In the genomic region with DNA sequence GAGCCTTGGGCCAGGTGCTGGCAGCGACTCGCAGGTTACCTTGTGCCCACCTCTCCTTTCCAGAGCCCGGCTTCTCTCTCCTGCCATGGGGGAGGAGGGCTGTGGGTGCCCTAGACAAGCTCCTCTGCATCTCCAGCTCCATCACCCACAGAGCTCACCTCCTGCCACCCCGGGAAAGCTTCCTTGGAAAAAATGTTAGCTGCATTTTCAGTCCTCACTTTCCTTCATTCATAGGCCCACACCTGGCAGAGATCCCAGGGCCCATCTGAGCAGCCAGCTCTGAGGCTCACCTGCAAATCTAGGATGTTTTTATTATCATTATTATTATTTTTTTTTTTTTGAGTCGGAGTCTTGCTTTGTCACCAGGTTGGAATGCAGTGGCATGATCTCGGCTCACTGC, we compare ENCODE assay signal across 30 cellular contexts. TPM values are rescaled to one million over a fixed set of nuclear protein-coding genes. Genes with fewer than 3 reads are reported as not detected.
"Had no signal": no experiment of that assay in that cellular context is flagged by ENCODE, and none has a peak within 500 bp of the region (broad histone marks: within the 10 kb centered on the region; RNA-seq: fewer than 3 reads in every experiment).

No MANE protein-coding gene starts in this region.

- H3K9me3 Mint-ChIP-seq: dendritic cell treated with granulocyte-macrophage colony-stimulating factor and Interleukin-4, amounts not matched to agents 40 ng/mL and 50 ng/mL, for 4 days; effector memory CD8-positive, alpha-beta T cell; mesothelial cell of epicardium had no signal

- H3K9me3 ChIP-seq: colonic mucosa, esophagus squamous epithelium, gastrocnemius medialis, heart left ventricle, left lung, lower lobe of right lung, mucosa of descending colon had no signal

- H3K4me2 ChIP-seq: hepatocyte had no signal

- H3K79me2 ChIP-seq: hepatocyte had no signal

- H3K4me1 Mint-ChIP-seq: endodermal cell, mesothelial cell of epicardium had no signal

- H2AFZ ChIP-seq: hepatocyte had no signal

- H3K27me3 ChIP-seq: colonic mucosa, hepatocyte had no signal

- H3K4me3 ChIP-seq: colonic mucosa, esophagus squamous epithelium, gastrocnemius medialis, heart left ventricle, hepatocyte, left lung, lower lobe of right lung, mucosa of descending colon had no signal

- H3K4me1 ChIP-seq: colonic mucosa, gastrocnemius medialis, left lung, lower lobe of right lung had no signal

- H3K27ac Mint-ChIP-seq: dendritic cell treated with granulocyte-macrophage colony-stimulating factor and Interleukin-4, amounts not matched to agents 40 ng/mL and 50 ng/mL, for 4 days; effector memory CD8-positive, alpha-beta T cell; endodermal cell; mesothelial cell of epicardium had no signal

- H3K36me3 Mint-ChIP-seq: mesothelial cell of epicardium had no signal

- H3K36me3 ChIP-seq: colonic mucosa, esophagus squamous epithelium, gastrocnemius medialis, heart left ventricle, left lung, lower lobe of right lung had no signal

- H3K4me3 Mint-ChIP-seq: dendritic cell treated with granulocyte-macrophage colony-stimulating factor and Interleukin-4, amounts not matched to agents 40 ng/mL and 50 ng/mL, for 4 days; effector memory CD8-positive, alpha-beta T cell; endodermal cell; mesothelial cell of epicardium had no signal

- DNase-seq: colonic mucosa; cortex of kidney; effector CD8-positive, alpha-beta T cell; effector memory CD8-positive, alpha-beta T cell; endodermal cell; erythroblast; esophagus squamous epithelium; foreskin fibroblast; foreskin melanocyte; gastrocnemius medialis; heart left ventricle; hypothalamus; left cardiac atrium; left ventricle myocardium superior; lower lobe of right lung; mesenchymal stem cell; mucosa of descending colon had no signal

- H3K27ac ChIP-seq: colonic mucosa, epithelial cell of prostate, esophagus squamous epithelium, gastrocnemius medialis, heart left ventricle, hepatocyte, left lung, lower lobe of right lung had no signal

- H3K27me3 Mint-ChIP-seq: effector memory CD8-positive, alpha-beta T cell had no signal

RNA-seq across cellular contexts. Expression of a gene that starts 36.8 kb away (rescaled TPM):
- total RNA-seq: colonic mucosa, esophagus mucosa, esophagus squamous epithelium, gastrocnemius medialis, left ventricle myocardium superior, lung microvascular endothelial cell, mesenteric fat pad, myocyte had no signal

RNA-seq across cellular contexts. Expression of a gene that starts 45.8 kb away (rescaled TPM):
- total RNA-seq: glomerular endothelial cell, hepatocyte, myocyte had no signal

RNA-seq across cellular contexts. Expression of a gene that starts 48.5 kb away (rescaled TPM):
- total RNA-seq: dermis microvascular lymphatic vessel endothelial cell, esophagus mucosa, esophagus squamous epithelium, gastrocnemius medialis, glomerular endothelial cell, heart left ventricle, kidney epithelial cell, left cardiac atrium, left lung, left ventricle myocardium superior, lower leg skin, lower lobe of right lung, lung microvascular endothelial cell, mesenteric fat pad, mesothelial cell of epicardium, myocyte had no signal

RNA-seq across cellular contexts. Expression of a gene that starts 60.0 kb away (rescaled TPM):
- total RNA-seq: colonic mucosa, dermis microvascular lymphatic vessel endothelial cell, endodermal cell, esophagus mucosa, esophagus squamous epithelium, gastrocnemius medialis, glomerular endothelial cell, heart left ventricle, hepatocyte, kidney epithelial cell, left cardiac atrium, left lung, left ventricle myocardium superior, lower leg skin, lower lobe of right lung, lung microvascular endothelial cell, mesenteric fat pad, mesothelial cell of epicardium, mucosa of descending colon, myocyte had no signal
